24 cellular contexts compared by ENCODE assay signal in the genomic region with DNA sequence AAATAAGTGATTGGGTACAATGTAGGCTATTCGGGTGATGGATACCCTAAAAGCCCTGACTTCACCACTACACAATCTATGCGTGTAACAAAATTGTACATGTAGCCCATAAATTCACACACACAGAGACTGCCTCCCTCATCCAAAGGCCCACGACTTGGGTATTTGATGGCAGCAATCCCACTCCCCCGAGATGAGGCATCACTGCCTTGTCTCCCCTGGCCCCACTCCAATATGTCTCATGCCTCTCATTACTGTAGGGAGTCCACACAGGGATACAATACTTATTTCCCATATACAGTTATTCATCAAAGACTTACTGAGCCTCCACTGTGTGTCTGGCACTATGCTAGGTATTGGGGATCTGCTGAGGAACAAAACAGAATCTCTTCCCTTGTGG.
"Had no signal": no experiment of that assay in that cellular context is flagged by ENCODE, and none has a peak within 500 bp of the region (broad histone marks: within the 10 kb centered on the region; RNA-seq: fewer than 3 reads in every experiment).

No MANE protein-coding gene starts in this region.

- H3K36me3 ChIP-seq: stomach, suprapubic skin, thoracic aorta, thyroid gland, tibial artery, tibial nerve, transverse colon, upper lobe of left lung, upper lobe of right lung, uterus, vagina had no signal

- H3K27ac ChIP-seq: stomach, suprapubic skin, testis, thoracic aorta, thyroid gland, tibial artery, tibial nerve, transverse colon, upper lobe of left lung, upper lobe of right lung, uterus, vagina had no signal

- H3K27me3 ChIP-seq: stomach, suprapubic skin, testis, thyroid gland, tibial artery, tibial nerve, transverse colon, upper lobe of left lung, upper lobe of right lung, uterus, vagina had no signal

- H3K4me1 ChIP-seq: stomach, suprapubic skin, testis, tibial artery, tibial nerve, transverse colon, upper lobe of left lung, upper lobe of right lung, uterus, vagina had no signal

- H3K9me3 ChIP-seq: suprapubic skin, testis, thoracic aorta, thyroid gland, transverse colon, upper lobe of right lung, uterus, vagina had no signal

- DNase-seq: stimulated activated CD4-positive, alpha-beta T cell treated with anti-CD3 and anti-CD28 coated beads, Interleukin-2, amount 100 ng/mL, for 48 hours; stimulated activated CD4-positive, alpha-beta T cell treated with anti-CD3 and anti-CD28 coated beads, Interleukin-4, amount 100 ng/mL, for 1 hour; stimulated activated CD4-positive, alpha-beta T cell treated with anti-CD3 and anti-CD28 coated beads, Interleukin-4, amount 100 ng/mL, for 24 hours; stimulated activated CD4-positive, alpha-beta T cell treated with anti-CD3 and anti-CD28 coated beads, Interleukin-4, amount 100 ng/mL, for 4 hours; stimulated activated CD8-positive, alpha-beta memory T cell treated with anti-CD3 and anti-CD28 coated beads, Interleukin-4, amount 100 ng/mL, for 48 hours; stimulated activated naive B cell treated with anti-CD40 and anti-IgM and Interleukin-4, amounts not matched to agents 10 μg/mL and 1 μg/mL and 100 μg/mL, for 72 hours; stimulated activated naive CD4-positive, alpha-beta T cell; stimulated activated naive CD4-positive, alpha-beta T cell treated with Interleukin-2 at 50 U/mL for 16 hours; stimulated activated naive CD8-positive, alpha-beta T cell treated with anti-CD3 and anti-CD28 coated beads, Interleukin-15, amount 100 ng/mL, for 72 hours; stimulated activated naive CD8-positive, alpha-beta T cell treated with anti-CD3 and anti-CD28 coated beads, Interleukin-15, Interleukin-2, amounts not matched to agents 100 U/mL and 50 U/mL, for 24 hours; stomach; substantia nigra; testis; thyroid gland; tibial artery; transverse colon; trophoblast cell; upper lobe of left lung; upper lobe of right lung; uterus had no signal

- H3K4me3 ChIP-seq: stomach, suprapubic skin, testis, thoracic aorta, thyroid gland, tibial artery, tibial nerve, transverse colon, upper lobe of left lung, upper lobe of right lung, uterus, vagina had no signal
